23 cellular contexts compared by ENCODE assay signal in the genomic region with DNA sequence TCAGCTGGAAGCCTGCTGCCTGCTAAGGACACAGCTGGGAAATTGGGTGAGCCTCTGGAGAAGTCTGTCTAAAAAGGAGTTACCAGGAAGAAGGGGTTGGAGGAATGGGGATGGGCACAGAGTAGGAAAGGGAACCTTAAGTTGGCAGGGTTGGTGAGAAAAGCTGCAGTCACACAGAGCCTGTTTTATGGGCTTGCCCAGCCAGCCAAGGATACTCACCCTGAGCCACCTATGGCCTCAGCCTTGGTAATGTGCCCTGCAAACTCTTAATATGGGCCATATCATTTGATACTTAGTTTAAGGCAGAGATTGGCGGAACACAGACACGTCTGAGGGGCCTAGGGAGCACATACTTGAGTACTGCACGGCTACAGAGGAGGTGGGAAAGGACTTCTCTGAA.
DNase-seq lines count a peak whose midpoint lies in the region; ATAC-seq, FAIRE-seq and TF ChIP-seq lines count a peak whose summit lies in the region.
"Had no signal": no experiment of that assay in that cellular context is flagged by ENCODE, and none has a peak within 500 bp of the region (broad histone marks: within the 10 kb centered on the region; RNA-seq: fewer than 3 reads in every experiment).

No MANE protein-coding gene starts in this region.

- no TSS peak for BruUV-seq in IMR-90 (replicated peaks; lab: Mats Ljungman, UMichigan)

- no peak for TF ChIP-seq RAD21 in IMR-90 (IDR thresholded peaks at IDR 0.05; ENCODE audit: low read length)

- no peak overlapping the region for H3K23ac ChIP-seq in IMR-90 (ENCODE audit: low read depth, low read length)

- H3K56ac ChIP-seq in IMR-90 (ENCODE audit: extremely low read depth, insufficient read depth, low read length), result no peak overlapping the region

- POLR2A ChIA-PET in IMR-90 (lab: Charles Lee; ENCODE audit: unreplicated experiment), result no interaction called here

- no peak overlapping the region for H3K4me3 ChIP-seq in IMR-90 (ENCODE audit: insufficient read depth, low read depth, low read length)
- no peak overlapping the region for H3K4me3 ChIP-seq in esophagus muscularis mucosa
- H3K4me3 ChIP-seq in gastrocnemius medialis, result no peak overlapping the region
- no peak overlapping the region for H3K4me3 ChIP-seq in kidney (ENCODE audit: low read length in 2 of 2)
- H3K4me3 ChIP-seq: BLaER1 had no signal

- H3K27me3 ChIP-seq in IMR-90 (ENCODE audit: control insufficient read depth, insufficient read depth, low read length) (no peaks in the 10 kb centered on the region), esophagus muscularis mucosa (no peaks in the 10 kb centered on the region), gastrocnemius medialis (no peaks in the 10 kb centered on the region)
- H3K27me3 ChIP-seq: BE2C, BLaER1 had no signal

- H3K9me1 ChIP-seq in IMR-90 (ENCODE audit: insufficient read depth, low read length), result peaks cover 9% of the 10 kb centered on the region; the same call in 1 of the 2 replicates

- H3K18ac ChIP-seq in IMR-90 (ENCODE audit: low read depth, low read length), result no peak overlapping the region

- no peak overlapping the region for H4K8ac ChIP-seq in IMR-90 (ENCODE audit: low read depth in 2 of 2, low read length in 2 of 2)

- in situ Hi-C loops in IMR-90 (cut with MboI; ENCODE audit: low sequenced_read_pairs), result no loop called here
- in situ Hi-C loops in gastrocnemius medialis (cut with MboI; ENCODE audit: low sequenced_read_pairs in 4 of 4), result no loop called here

- H2BK5ac ChIP-seq in IMR-90 (ENCODE audit: low read depth, low read length, poor library complexity, severe bottlenecking), result no peak overlapping the region

- H2AFZ ChIP-seq in IMR-90 (replicated peaks; ENCODE audit: low read length, poor library complexity), result no peak overlapping the region

- no peak overlapping the region for H2BK15ac ChIP-seq in IMR-90 (ENCODE audit: low read depth, low read length)

- no peak overlapping the region for H3K4me2 ChIP-seq in IMR-90 (ENCODE audit: low read depth, low read length)
- H3K4me2 ChIP-seq: BLaER1 had no signal

- no peak overlapping the region for H4K5ac ChIP-seq in IMR-90 (ENCODE audit: low read depth, low read length)

- no peak for TF ChIP-seq POLR2A in IMR-90 (IDR thresholded peaks at IDR 0.05; ENCODE audit: low read depth, low read length)
- TF ChIP-seq POLR2A in esophagus muscularis mucosa (IDR thresholded peaks at IDR 0.05; ENCODE audit: low read depth), result no peak
- TF ChIP-seq POLR2A in gastrocnemius medialis (IDR thresholded peaks at IDR 0.05), result no peak

- ATAC-seq in IMR-90 (ENCODE audit: low read depth) (no peak), gastrocnemius medialis (peak; percentile 45 to 58), Right ventricle myocardium superior (ENCODE audit: poor library complexity) (no peak), HG03039 (IDR thresholded peaks at IDR 0.05; ENCODE audit: unreplicated experiment) (no peak)

- 100% methylated on average over 1 of the region's 3 CpGs; no CpG with 5 or more reads in 1 of the 2 experiments for WGBS in IMR-90 (ENCODE audit: extremely low coverage in 2 of 2, insufficient read length in 1 of 2), 2 experiments
- WGBS in esophagus muscularis mucosa, result 89% methylated on average over 3 of the region's 3 CpGs

- H3K27ac ChIP-seq in IMR-90 (ENCODE audit: insufficient read depth, low read length) (no peak overlapping the region), esophagus muscularis mucosa (replicated peaks in 1 of 4) (no peak overlapping the region), gastrocnemius medialis (peak overlapping the region in 1 of 4 donors; percentile 38), kidney (ENCODE audit: low read depth in 2 of 2, low read length in 2 of 2) (no peak overlapping the region)
- H3K27ac ChIP-seq: BLaER1 had no signal

- H3K9ac ChIP-seq in IMR-90 (ENCODE audit: low read depth, low read length) (no peak overlapping the region), kidney (ENCODE audit: low read length in 2 of 2) (no peak overlapping the region)
- H3K9ac ChIP-seq: BLaER1 had no signal

- H3K4me1 ChIP-seq in IMR-90 (ENCODE audit: control insufficient read depth, insufficient read depth, low read length) (peaks cover 2% of the 10 kb centered on the region), esophagus muscularis mucosa (peaks cover 0 to 23% (median 8%) of the 10 kb centered on the region in 4 donors), gastrocnemius medialis (peaks cover 7 to 14% of the 10 kb centered on the region in 2 donors), kidney (ENCODE audit: control insufficient read depth in 1 of 2, insufficient read depth in 1 of 2, low read depth in 1 of 2, low read length in 2 of 2) (no peaks in the 10 kb centered on the region)
- H3K4me1 ChIP-seq: BE2C, BLaER1 had no signal

- no peak overlapping the region for H2AK5ac ChIP-seq in IMR-90 (ENCODE audit: low read depth, low read length)

- CTCF ChIA-PET in IMR-90 (lab: Yijun Ruan, JAX), result no interaction called here

- H2AK9ac ChIP-seq in IMR-90 (replicated peaks; ENCODE audit: low read depth, low read length, poor library complexity), result peak overlapping the region; percentile 12

- H3K14ac ChIP-seq in IMR-90 (replicated peaks; ENCODE audit: low read depth, low read length), result no peak overlapping the region

- TF ChIP-seq EP300 in esophagus muscularis mucosa (IDR thresholded peaks at IDR 0.05), result no peak

- H3K36me3 ChIP-seq in IMR-90 (ENCODE audit: control insufficient read depth, insufficient read depth, low read length) (no peaks in the 10 kb centered on the region; the same call in 1 of the 2 replicates), esophagus muscularis mucosa (no peaks in the 10 kb centered on the region), gastrocnemius medialis (no peaks in the 10 kb centered on the region), kidney (ENCODE audit: control insufficient read depth in 1 of 2, insufficient read depth in 2 of 2, low read length in 2 of 2) (no peaks in the 10 kb centered on the region)
- H3K36me3 ChIP-seq: BE2C, BLaER1 had no signal

- no peaks in the 10 kb centered on the region for H3K79me1 ChIP-seq in IMR-90 (ENCODE audit: low read depth in 1 of 2, low read length in 2 of 2)

- no peak overlapping the region for H2BK120ac ChIP-seq in IMR-90 (ENCODE audit: low read depth, low read length)

- no peak for TF ChIP-seq CTCF in IMR-90 (conservative IDR thresholded peaks at IDR 0.05; ENCODE audit: low read depth, low read length)
- TF ChIP-seq CTCF in esophagus muscularis mucosa (IDR thresholded peaks at IDR 0.05), result no peak
- no peak for TF ChIP-seq CTCF in gastrocnemius medialis (IDR thresholded peaks at IDR 0.05 in 4 of 5, conservative IDR thresholded peaks at IDR 0.05 in 1 of 5)
- TF ChIP-seq CTCF in kidney (IDR thresholded peaks at IDR 0.05; ENCODE audit: borderline replicate concordance, extremely low read depth, insufficient read depth), result no peak

- H4K20me1 ChIP-seq in IMR-90 (ENCODE audit: insufficient read depth, low read length), result no peaks in the 10 kb centered on the region
- H4K20me1 ChIP-seq: BLaER1 had no signal

- no peak overlapping the region for H3K4ac ChIP-seq in IMR-90 (ENCODE audit: low read depth, low read length)

- H2BK20ac ChIP-seq in IMR-90 (ENCODE audit: low read depth, low read length), result no peak overlapping the region

- H4K91ac ChIP-seq in IMR-90 (ENCODE audit: insufficient read depth, low read depth, low read length), result no peak overlapping the region

- no peak for FAIRE-seq in kidney (lab: Jason Lieb, UNC)
- FAIRE-seq: D721Med, G401.6, GM12891, GM19239 had no signal

- H3K9me3 ChIP-seq in IMR-90 (ENCODE audit: control insufficient read depth, insufficient read depth, low read length), result no peaks in the 10 kb centered on the region
- no peaks in the 10 kb centered on the region for H3K9me3 ChIP-seq in esophagus muscularis mucosa
- H3K9me3 ChIP-seq in gastrocnemius medialis, result no peaks in the 10 kb centered on the region
- H3K9me3 ChIP-seq in kidney (ENCODE audit: control insufficient read depth in 1 of 2, low read length in 2 of 2), result no peaks in the 10 kb centered on the region
- H3K9me3 ChIP-seq: BE2C, BLaER1 had no signal

- DNase-seq in IMR-90, result no peak
- DNase-seq in esophagus muscularis mucosa (ENCODE audit: extremely low spot score), result peak; percentile 64
- no peak for DNase-seq in gastrocnemius medialis
- DNase-seq in kidney, result no peak
- no peak for DNase-seq in islet precursor cell
- no peak for DNase-seq in Right ventricle myocardium superior
- DNase-seq: 8988T; ACHN; BE2C; C1 segment of cervical spinal cord; Calu3; CD4-positive, alpha-beta memory T cell; CD4-positive, CD25-positive, alpha-beta regulatory T cell; CD8-positive, alpha-beta memory T cell; COR-L47; DMS79 treated with DMSO at 0.1 percent for 48 hours; GF-D8 had no signal

- intact Hi-C loops in IMR-90 (cut with micrococcal nuclease), result no loop called here
- intact Hi-C loops in esophagus muscularis mucosa (cut with DNase I), result no loop called here
- intact Hi-C loops in gastrocnemius medialis (cut with DNase I; ENCODE audit: low total_unique reads), result no loop called here
- intact Hi-C loops in kidney (cut with DNase I), result no loop called here
- intact Hi-C loops in Right ventricle myocardium superior (cut with DNase I), result no loop called here

- dilution Hi-C loops in IMR-90 (cut with HindIII; ENCODE audit: low sequenced_read_pairs, unreplicated experiment), result no loop called here

TF ChIP-seq in IMR-90, 13 proteins besides CTCF, POLR2A, EP300 and RAD21:
- TF ChIP-seq MAZ (IDR thresholded peaks at IDR 0.05; ENCODE audit: borderline replicate concordance, low read depth, low read length), result no peak

Comparison
In these comparisons a context has a peak if more than half of its experiments do, and no peak if none do; other contexts are left out.
1. ATAC-seq: peak in gastrocnemius medialis (2 of 2); none in IMR-90 (single experiment), Right ventricle myocardium superior (single experiment) and HG03039 (single experiment).